22 cellular contexts compared by ENCODE assay signal in genomic region chr20:33334111-33334510, GRCh38. TPM values are rescaled to one million over a fixed set of nuclear protein-coding genes. Genes with fewer than 3 reads are reported as not detected.
DNase-seq lines count a peak whose midpoint lies in the region; ATAC-seq, FAIRE-seq and TF ChIP-seq lines count a peak whose summit lies in the region.
"Had no signal": no experiment of that assay in that cellular context is flagged by ENCODE, and none has a peak within 500 bp of the region (broad histone marks: within the 10 kb centered on the region; RNA-seq: fewer than 3 reads in every experiment).

No MANE protein-coding gene starts in this region.

- POLR2A ChIA-PET in HEK293 (lab: Yijun Ruan, JAX) (no interaction called here), K562 (lab: Yijun Ruan, JAX) (interaction anchor here (1.5 kb wide), 1 partner anchor 20 kb away, joined by 3 read pairs; no protein-coding TSS in a partner anchor)

- no peak overlapping the region for H3K4me2 ChIP-seq in K562 (ENCODE audit: insufficient read depth, low read length)

- no peak overlapping the region for H2AFZ ChIP-seq in K562 (ENCODE audit: low read depth, low read length)

- peaks cover 5% of the 10 kb centered on the region for H3K9me3 Mint-ChIP-seq in stimulated activated memory B cell treated with anti-CD40 and anti-IgM and Interleukin-4, amounts not matched to agents 10 μg/mL and 1 μg/mL and 100 μg/mL, for 72 hours

- no peak for DNase-seq in HTR-8/SVneo (ENCODE audit: insufficient read length, low spot score)
- no peak for DNase-seq in K562 (ENCODE audit: extremely low read depth in 1 of 4, low spot score in 3 of 4)
- no peak for DNase-seq in urothelium cell line (ENCODE audit: low spot score)
- DNase-seq in testis: no peak
- DNase-seq: C1 segment of cervical spinal cord; Calu3; CD4-positive, alpha-beta memory T cell; COR-L47; DMS53; DMS79 treated with DMSO at 0.1 percent for 48 hours; GF-D8; GOT3; H7; HCEC 1CT had no signal

- H3K9ac ChIP-seq in K562 (ENCODE audit: insufficient read depth in 1 of 2, low read depth in 2 of 2, low read length in 2 of 2): no peak overlapping the region

- no peak for TF ChIP-seq RAD21 in K562 (CRISPR knock-in tag; conservative IDR thresholded peaks at IDR 0.05 in 1 of 2, IDR thresholded peaks at IDR 0.05 in 1 of 2)

- ATAC-seq in K562: no peak
- ATAC-seq in stimulated activated memory B cell treated with anti-CD40 and anti-IgM and Interleukin-4, amounts not matched to agents 10 μg/mL and 1 μg/mL and 100 μg/mL, for 72 hours: no peak

- H3K9me1 ChIP-seq in K562 (ENCODE audit: control insufficient read depth, insufficient read depth, low read length): peaks cover under 1% of the 10 kb centered on the region

- TF ChIP-seq CTCF in HEK293 (tag by site-specific recombination; IDR thresholded peaks at IDR 0.05) (no peak), K562 (IDR thresholded peaks at IDR 0.05 in 2 of 3, conservative IDR thresholded peaks at IDR 0.05 in 1 of 3; ENCODE audit: insufficient read depth in 2 of 3, low read depth in 1 of 3, low read length in 3 of 3) (no peak), testis (IDR thresholded peaks at IDR 0.05) (no peak)

- CTCF ChIA-PET in HEK293 (lab: Yijun Ruan, JAX) (no interaction called here), K562 (lab: Yijun Ruan, JAX; ENCODE audit: low intra/inter-chr PET ratio) (no interaction called here)

- no peaks in the 10 kb centered on the region for H3K9me3 ChIP-seq in HEK293 (ENCODE audit: control insufficient read depth, insufficient read depth, low read depth, low read length)
- no peaks in the 10 kb centered on the region for H3K9me3 ChIP-seq in K562 (replicated peaks; ENCODE audit: control insufficient read depth, insufficient read depth, low read depth, low read length)
- H3K9me3 ChIP-seq in testis: no peaks in the 10 kb centered on the region

- H3K36me3 Mint-ChIP-seq in stimulated activated memory B cell treated with anti-CD40 and anti-IgM and Interleukin-4, amounts not matched to agents 10 μg/mL and 1 μg/mL and 100 μg/mL, for 72 hours: no peaks in the 10 kb centered on the region
- H3K36me3 Mint-ChIP-seq: CD4-positive, alpha-beta memory T cell had no signal

- FAIRE-seq in HTR-8/SVneo (lab: Jason Lieb, UNC) (peak; percentile 16), K562 (lab: Jason Lieb, UNC) (no peak), urothelium cell line (lab: Jason Lieb, UNC) (peak; percentile 53)
- FAIRE-seq: GM12892 had no signal

- H3K4me1 ChIP-seq in HEK293 (ENCODE audit: control insufficient read depth, insufficient read depth, low read length): no peaks in the 10 kb centered on the region
- H3K4me1 ChIP-seq in K562 (replicated peaks in 1 of 2; ENCODE audit: control insufficient read depth in 2 of 2, insufficient read depth in 2 of 2, low read length in 2 of 2): peaks cover 5 to 7% of the 10 kb centered on the region in 2 experiments; a peak in 4 of 5 replicates
- no peaks in the 10 kb centered on the region for H3K4me1 ChIP-seq in testis

- in situ Hi-C loops in K562 (cut with MboI): no loop called here

- TF ChIP-seq EP300 in K562 (IDR thresholded peaks at IDR 0.05; ENCODE audit: low read length): no peak

- TF ChIP-seq POLR2A in K562 (conservative IDR thresholded peaks at IDR 0.05) (no peak), testis (IDR thresholded peaks at IDR 0.05) (no peak)

- peaks cover 23% of the 10 kb centered on the region for H3K27me3 Mint-ChIP-seq in stimulated activated memory B cell treated with anti-CD40 and anti-IgM and Interleukin-4, amounts not matched to agents 10 μg/mL and 1 μg/mL and 100 μg/mL, for 72 hours

- no peaks in the 10 kb centered on the region for H3K36me3 ChIP-seq in HEK293 (ENCODE audit: control insufficient read depth in 2 of 2, insufficient read depth in 1 of 2, low read length in 2 of 2)
- H3K36me3 ChIP-seq in K562 (ENCODE audit: control insufficient read depth, insufficient read depth, low read length): no peaks in the 10 kb centered on the region
- H3K36me3 ChIP-seq in testis (ENCODE audit: low read depth, missing control alignments): no peaks in the 10 kb centered on the region

- 7% methylated on average over 2 of the region's 3 CpGs for WGBS in K562 (ENCODE audit: insufficient coverage, low coverage, missing lambda C conversion rate)
- WGBS in testis, 2 donors: 91% methylated on average over 3 of the region's 3 CpGs

- no TSS peak for BruUV-seq in K562 (replicated peaks; lab: Mats Ljungman, UMichigan)

- no peak overlapping the region for H3K27ac Mint-ChIP-seq in stimulated activated memory B cell treated with anti-CD40 and anti-IgM and Interleukin-4, amounts not matched to agents 10 μg/mL and 1 μg/mL and 100 μg/mL, for 72 hours

- H3K27ac ChIP-seq in HEK293 (ENCODE audit: extremely low read depth, low read depth, low read length) (no peak overlapping the region), K562 (ENCODE audit: extremely low read depth, low read depth, low read length) (no peak overlapping the region), testis (no peak overlapping the region)

- H3K79me2 ChIP-seq in K562 (ENCODE audit: control insufficient read depth, insufficient read depth, low read length): no peaks in the 10 kb centered on the region

- intact Hi-C loops in K562 (cut with micrococcal nuclease) (no loop called here), testis (cut with DNase I; ENCODE audit: low total_unique reads) (no loop called here)

- H3K4me3 ChIP-seq in HEK293 (ENCODE audit: low read depth, low read length): no peak overlapping the region
- no peak overlapping the region for H3K4me3 ChIP-seq in K562
- no peak overlapping the region for H3K4me3 ChIP-seq in testis

- peaks cover 10% of the 10 kb centered on the region for H4K20me1 ChIP-seq in K562 (replicated peaks; ENCODE audit: control insufficient read depth, insufficient read depth, low read length)

- H3K27me3 ChIP-seq in K562 (ENCODE audit: control insufficient read depth in 2 of 2, insufficient read depth in 2 of 2, low read length in 2 of 2) (peaks cover 14 to 45% of the 10 kb centered on the region in 2 experiments; a peak in 4 of 5 replicates), testis (no peaks in the 10 kb centered on the region)

- H3K4me1 Mint-ChIP-seq in stimulated activated memory B cell treated with anti-CD40 and anti-IgM and Interleukin-4, amounts not matched to agents 10 μg/mL and 1 μg/mL and 100 μg/mL, for 72 hours: peaks cover 16% of the 10 kb centered on the region

- no peak overlapping the region for H3K4me3 Mint-ChIP-seq in stimulated activated memory B cell treated with anti-CD40 and anti-IgM and Interleukin-4, amounts not matched to agents 10 μg/mL and 1 μg/mL and 100 μg/mL, for 72 hours
- H3K4me3 Mint-ChIP-seq: CD4-positive, alpha-beta memory T cell had no signal

TF ChIP-seq in HEK293, 187 proteins besides CTCF, POLR2A, EP300 and RAD21 (continues in another document):
- TF ChIP-seq ZFHX2 (tag by site-specific recombination; conservative IDR thresholded peaks at IDR 0.05) (no peak), ZNF837 (tag by site-specific recombination; IDR thresholded peaks at IDR 0.05) (no peak), ZNF248 (tag by site-specific recombination; IDR thresholded peaks at IDR 0.05) (peak; percentile 19; the same call in 1 of the 2 replicates), ZNF292 (tag by site-specific recombination; IDR thresholded peaks at IDR 0.05; ENCODE audit: borderline replicate concordance, low read depth) (no peak), ZNF16 (tag by site-specific recombination; IDR thresholded peaks at IDR 0.05; ENCODE audit: low read depth) (no peak), ZNF366 (tag by site-specific recombination; conservative IDR thresholded peaks at IDR 0.05) (peak; percentile 98)

TF ChIP-seq in K562, 482 proteins besides CTCF, POLR2A, EP300 and RAD21 (continues in another document):
- no peak for TF ChIP-seq ZNF384 (IDR thresholded peaks at IDR 0.05; ENCODE audit: low read depth, low read length)
- TF ChIP-seq, protein P1, sequence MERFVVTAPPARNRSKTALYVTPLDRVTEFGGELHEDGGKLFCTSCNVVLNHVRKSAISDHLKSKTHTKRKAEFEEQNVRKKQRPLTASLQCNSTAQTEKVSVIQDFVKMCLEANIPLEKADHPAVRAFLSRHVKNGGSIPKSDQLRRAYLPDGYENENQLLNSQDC (CRISPR knock-in tag; IDR thresholded peaks at IDR 0.05): no peak
- no peak for TF ChIP-seq RBM25 (IDR thresholded peaks at IDR 0.05; ENCODE audit: low read depth, low read length, severe bottlenecking)
- TF ChIP-seq HDAC1 (IDR thresholded peaks at IDR 0.05): peak in 1 of 2 experiments; percentile 67; a peak in 2 of 4 replicates
- TF ChIP-seq, protein P2, sequence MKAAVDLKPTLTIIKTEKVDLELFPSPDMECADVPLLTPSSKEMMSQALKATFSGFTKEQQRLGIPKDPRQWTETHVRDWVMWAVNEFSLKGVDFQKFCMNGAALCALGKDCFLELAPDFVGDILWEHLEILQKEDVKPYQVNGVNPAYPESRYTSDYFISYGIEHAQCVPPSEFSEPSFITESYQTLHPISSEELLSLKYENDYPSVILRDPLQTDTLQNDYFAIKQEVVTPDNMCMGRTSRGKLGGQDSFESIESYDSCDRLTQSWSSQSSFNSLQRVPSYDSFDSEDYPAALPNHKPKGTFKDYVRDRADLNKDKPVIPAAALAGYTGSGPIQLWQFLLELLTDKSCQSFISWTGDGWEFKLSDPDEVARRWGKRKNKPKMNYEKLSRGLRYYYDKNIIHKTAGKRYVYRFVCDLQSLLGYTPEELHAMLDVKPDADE (conservative IDR thresholded peaks at IDR 0.05; ENCODE audit: control insufficient read depth, low read depth, low read length): no peak
- no peak for TF ChIP-seq XRCC3 (IDR thresholded peaks at IDR 0.05)

RNA-seq across cellular contexts. Expression of gene BPIFB1, which starts 51.1 kb away (rescaled TPM):
- not detected in 2 replicates for total RNA-seq in K562 (2011; cell fraction: chromatin; rRNA removed; ENCODE audit: low replicate concordance)
- not detected in 2 replicates for total RNA-seq in K562 (2011; cell fraction: nucleolus; rRNA removed)
- total RNA-seq in K562 (2011; cell fraction: nucleoplasm; rRNA removed): not detected in 2 replicates
- total RNA-seq in K562 (2014; rRNA removed) (not detected in 2 replicates), K562 (2014; rRNA removed; fragmentation: Illumina TruSeq; extraction: Trizol) (not detected in 2 replicates), K562 (2015; rRNA removed; fragmentation: Illumina TruSeq; extraction: Trizol) (not detected in 2 replicates), K562 (2021) (0.11 TPM in 1 of 2 replicates, not detected in the other), testis (1 to 10 TPM; 1.6 to 5.5 TPM)
- polyA plus RNA-seq in K562 (2011; rRNA removed) (not detected in 2 replicates), K562 (2014; fragmentation: Illumina TruSeq; extraction: Trizol) (not detected in 2 replicates), K562 (2014; fragmentation: Nextera tagmentation; extraction: Ambion mirVana) (not detected), K562 (2014; rRNA removed) (not detected in 2 replicates), testis (ENCODE audit: insufficient read depth, low read depth, low replicate concordance) (5.8 TPM)
- polyA plus RNA-seq in K562 (2011; cell fraction: cytosol; rRNA removed): not detected in 2 replicates
- not detected in 2 replicates for polyA plus RNA-seq in K562 (2011; cell fraction: nucleus; rRNA removed)
- polyA plus RNA-seq in K562 (2012): not detected in 2 replicates
- polyA minus RNA-seq in K562 (2011; rRNA and poly(A)+ RNA removed): not detected in 2 replicates
- polyA minus RNA-seq in K562 (2011; cell fraction: cytosol; rRNA and poly(A)+ RNA removed): not detected in 2 replicates
- not detected in 2 replicates for polyA minus RNA-seq in K562 (2011; cell fraction: nucleus; rRNA and poly(A)+ RNA removed)
- total RNA-seq: A172; A673; CD4-positive, alpha-beta memory T cell; Daoy; G401; H7 had no signal
- polyA plus RNA-seq: BJ; CD4-positive, alpha-beta memory T cell had no signal

Comparison
In these comparisons a context has a peak if more than half of its experiments do, and no peak if none do; other contexts are left out.
1. Of the 44 proteins assayed by ChIP-seq in both K562 and HEK293: peak only in K562: ZBTB26; only in HEK293: ZBTB17; in both: none; in neither: 42.